1 cellular context compared by ENCODE assay signal in the genomic region with DNA sequence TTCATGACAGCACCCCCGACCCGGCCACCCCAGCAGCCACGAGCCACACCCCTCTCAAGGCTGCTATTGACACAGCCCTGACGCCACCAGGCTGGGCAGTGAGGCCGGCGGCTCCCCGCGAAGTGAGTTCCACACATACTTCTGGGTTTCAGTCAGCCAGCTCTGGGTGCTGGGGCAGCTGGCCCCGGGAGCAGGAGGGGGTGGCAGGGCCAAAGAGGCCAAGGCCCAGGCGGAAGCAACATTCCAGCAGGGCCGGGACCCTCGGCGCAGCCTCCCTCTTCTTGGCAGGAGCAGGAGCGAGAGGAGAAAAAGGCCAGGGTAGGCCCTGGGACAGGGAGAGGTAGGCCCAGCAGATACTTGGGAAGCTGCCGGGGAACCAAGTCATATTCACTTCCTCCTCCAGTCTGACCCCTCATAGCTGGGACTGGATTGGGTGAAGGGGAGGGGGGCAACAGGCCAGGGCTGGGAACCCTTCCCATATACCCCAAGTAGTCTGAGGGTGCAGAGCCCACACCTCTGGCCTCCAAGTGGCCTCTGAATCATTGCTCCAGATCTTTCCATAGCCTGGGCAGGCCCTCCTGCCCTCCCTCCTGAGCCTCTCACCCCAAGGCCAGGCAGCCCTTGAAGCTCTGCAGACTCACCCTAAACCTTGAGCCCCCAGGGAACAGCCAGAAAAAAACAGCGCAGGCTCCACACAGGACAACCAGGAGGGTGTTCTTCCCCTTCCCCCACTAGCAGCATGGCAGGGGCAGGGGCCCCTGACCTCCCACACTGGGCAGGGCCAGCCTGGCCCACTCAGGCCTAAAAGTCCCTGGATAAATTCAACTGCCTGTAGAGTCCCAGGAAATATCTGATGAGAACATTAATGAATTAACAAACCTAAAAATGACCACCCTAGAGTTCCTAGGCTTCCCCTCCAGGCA.
TF ChIP-seq lines count a peak whose summit lies in the region.

No MANE protein-coding gene starts in this region.

TF ChIP-seq in IMR-90, 13 proteins besides CTCF, POLR2A, EP300 and RAD21:
- TF ChIP-seq MAZ (IDR thresholded peaks at IDR 0.05; ENCODE audit: borderline replicate concordance, low read depth, low read length): peak; percentile 89; the same call in 1 of the 2 replicates
- TF ChIP-seq SMC3 (IDR thresholded peaks at IDR 0.05; ENCODE audit: low read depth, low read length): no peak
- no peak for TF ChIP-seq NFE2L2 (IDR thresholded peaks at IDR 0.05; ENCODE audit: low read depth, low read length)
- TF ChIP-seq RCOR1 (IDR thresholded peaks at IDR 0.05; ENCODE audit: insufficient replicate concordance, low read length): peak; percentile 39
- TF ChIP-seq MXI1 (IDR thresholded peaks at IDR 0.05; ENCODE audit: borderline replicate concordance, low read depth, low read length): peak; percentile 77; the same call in 1 of the 2 replicates
- peak; percentile 50; the same call in 1 of the 2 replicates for TF ChIP-seq CEBPB (IDR thresholded peaks at IDR 0.05; ENCODE audit: low read depth, low read length)
- TF ChIP-seq, protein P1, sequence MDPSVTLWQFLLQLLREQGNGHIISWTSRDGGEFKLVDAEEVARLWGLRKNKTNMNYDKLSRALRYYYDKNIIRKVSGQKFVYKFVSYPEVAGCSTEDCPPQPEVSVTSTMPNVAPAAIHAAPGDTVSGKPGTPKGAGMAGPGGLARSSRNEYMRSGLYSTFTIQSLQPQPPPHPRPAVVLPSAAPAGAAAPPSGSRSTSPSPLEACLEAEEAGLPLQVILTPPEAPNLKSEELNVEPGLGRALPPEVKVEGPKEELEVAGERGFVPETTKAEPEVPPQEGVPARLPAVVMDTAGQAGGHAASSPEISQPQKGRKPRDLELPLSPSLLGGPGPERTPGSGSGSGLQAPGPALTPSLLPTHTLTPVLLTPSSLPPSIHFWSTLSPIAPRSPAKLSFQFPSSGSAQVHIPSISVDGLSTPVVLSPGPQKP (IDR thresholded peaks at IDR 0.05; ENCODE audit: borderline replicate concordance, low read depth, low read length): no peak
- 0 out of 2 replicates have a peak, but pooled peaks have one; percentile 57 for TF ChIP-seq FOS (IDR thresholded peaks at IDR 0.05; ENCODE audit: low read depth, low read length)
- peak; percentile 8; the same call in 1 of the 2 replicates for TF ChIP-seq BHLHE40 (IDR thresholded peaks at IDR 0.05; ENCODE audit: low read depth, low read length)
TF ChIP-seq in IMR-90: peak in this region for 6.
